ENCODE assay signal across 12 cellular contexts in the genomic region with DNA sequence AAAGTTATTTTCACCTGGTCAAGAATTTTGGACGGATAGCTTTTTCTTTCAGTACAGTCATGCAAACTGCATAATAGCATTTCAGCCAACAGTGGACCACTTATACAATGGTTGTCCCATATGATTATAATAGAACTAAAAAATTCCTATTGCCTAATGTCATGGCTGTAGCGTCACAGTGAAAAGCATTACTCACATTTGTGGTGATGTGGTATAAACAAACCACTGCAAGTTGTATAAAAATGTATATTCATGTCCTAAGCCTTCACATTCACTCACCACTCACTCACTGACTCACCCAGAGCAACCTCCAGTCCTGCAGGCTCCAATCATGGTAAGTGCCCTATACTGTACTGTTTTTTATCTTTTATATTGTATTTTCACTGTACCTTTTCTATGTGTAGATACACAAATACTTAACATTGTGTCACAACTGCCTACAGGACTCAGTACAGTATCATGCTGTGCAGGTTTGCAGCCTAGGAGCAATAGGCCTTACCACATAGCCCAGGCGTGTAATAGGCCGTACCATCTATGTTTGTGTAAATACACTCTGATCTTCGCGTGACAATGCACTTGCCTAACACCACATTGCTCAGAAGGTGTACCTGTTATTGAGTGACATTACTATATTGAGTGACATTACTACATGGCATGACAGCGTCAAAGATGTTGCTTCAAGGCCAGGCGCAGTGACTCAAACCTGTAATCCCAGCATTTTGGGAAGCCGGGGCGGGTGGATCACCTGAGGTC. TPM values are rescaled to one million over a fixed set of nuclear protein-coding genes. Genes with fewer than 3 reads are reported as not detected.
A peak's percentile ranks its signal among the peaks of the same experiment; 100 is the strongest.
DNase-seq lines count a peak whose midpoint lies in the region; ATAC-seq, FAIRE-seq and TF ChIP-seq lines count a peak whose summit lies in the region.
"Had no signal": no experiment of that assay in that cellular context is flagged by ENCODE, and none has a peak within 500 bp of the region (broad histone marks: within the 10 kb centered on the region; RNA-seq: fewer than 3 reads in every experiment).

No MANE protein-coding gene starts in this region.

- H3K4me1 ChIP-seq in keratinocyte (ENCODE audit: control insufficient read depth, extremely low read depth, insufficient read depth, low read length) = peaks cover 3% of the 10 kb centered on the region

- FAIRE-seq in keratinocyte (lab: Jason Lieb, UNC) = no peak

- H3K9me3 ChIP-seq in keratinocyte (ENCODE audit: control insufficient read depth, low read depth, low read length) = peaks cover 11% of the 10 kb centered on the region

- no peaks in the 10 kb centered on the region for H3K9me1 ChIP-seq in keratinocyte (ENCODE audit: control insufficient read depth, extremely low read depth, insufficient read depth, low read length)

- H2AFZ ChIP-seq in keratinocyte (ENCODE audit: control insufficient read depth, low read length) = no peak overlapping the region
- H2AFZ ChIP-seq: hepatocyte had no signal

- DNase-seq in BJ (ENCODE audit: low read depth) (peak; percentile 76), HK-2 (ENCODE audit: unreplicated experiment) (peak; percentile 30), amniotic epithelial cell (ENCODE audit: low read depth) (peak; percentile 97), keratinocyte (ENCODE audit: low read depth, low spot score) (peak; percentile 61), NCI-H187 (lab: John Stamatoyannopoulos, UW) (no peak), NCI-H2107 (lab: John Stamatoyannopoulos, UW) (no peak)
- DNase-seq: central memory CD4-positive, alpha-beta T cell; DMS79 treated with DMSO at 0.1 percent for 48 hours; H7 had no signal

- H3K36me3 ChIP-seq in BJ (ENCODE audit: control insufficient read depth, insufficient read depth, low read length) = no peaks in the 10 kb centered on the region
- H3K36me3 ChIP-seq in keratinocyte (ENCODE audit: control insufficient read depth in 2 of 2, extremely low read depth in 1 of 2, insufficient read depth in 2 of 2, low read length in 2 of 2) = no peaks in the 10 kb centered on the region

- H3K27ac ChIP-seq in keratinocyte (ENCODE audit: control insufficient read depth, insufficient read depth, low read length) = peak overlapping the region; percentile 22
- H3K27ac ChIP-seq: hepatocyte had no signal

- POLR2A ChIA-PET in BJ (lab: Charles Lee) = no interaction called here

- no peaks in the 10 kb centered on the region for H3K27me3 ChIP-seq in BJ (ENCODE audit: control insufficient read depth, insufficient read depth, low read length)
- no peaks in the 10 kb centered on the region for H3K27me3 ChIP-seq in keratinocyte (ENCODE audit: control insufficient read depth, extremely low read depth, insufficient read depth, low read length)
- H3K27me3 ChIP-seq: hepatocyte had no signal

- H3K9ac ChIP-seq in keratinocyte (ENCODE audit: control insufficient read depth, extremely low read depth, insufficient read depth, low read length) = no peak overlapping the region

- H3K4me3 ChIP-seq in BJ (ENCODE audit: low read depth, low read length) (no peak overlapping the region), keratinocyte (ENCODE audit: control insufficient read depth in 2 of 3, extremely low read depth in 1 of 3, insufficient read depth in 2 of 3, low read depth in 1 of 3, low read length in 3 of 3) (no peak overlapping the region)
- H3K4me3 ChIP-seq: hepatocyte had no signal

- no peak for ATAC-seq in HG03025 (IDR thresholded peaks at IDR 0.05; ENCODE audit: low FRiP score, unreplicated experiment)
- no peak for ATAC-seq in GM18511 (IDR thresholded peaks at IDR 0.05; ENCODE audit: unreplicated experiment)

- CTCF ChIA-PET in BJ (lab: Yijun Ruan, JAX) = no interaction called here

- dilution Hi-C loops in keratinocyte (cut with MboI; ENCODE audit: extremely low pct_ligation_motif_present, low sequenced_read_pairs) = no loop called here

- peaks cover 7% of the 10 kb centered on the region for H3K79me2 ChIP-seq in keratinocyte (ENCODE audit: control insufficient read depth, insufficient read depth, low read length)

- no peak overlapping the region for H3K4me2 ChIP-seq in keratinocyte (ENCODE audit: control insufficient read depth, extremely low read depth, insufficient read depth, low read depth, low read length)
- H3K4me2 ChIP-seq: hepatocyte had no signal

- H4K20me1 ChIP-seq in keratinocyte (ENCODE audit: control insufficient read depth, extremely low read depth, insufficient read depth, low read length) = no peaks in the 10 kb centered on the region

- TF ChIP-seq CTCF in BJ (IDR thresholded peaks at IDR 0.05; ENCODE audit: insufficient read depth, low read depth, low read length) = no peak
- TF ChIP-seq CTCF in keratinocyte (optimal IDR thresholded peaks at IDR 0.05 in 1 of 3, IDR thresholded peaks at IDR 0.05 in 1 of 3, conservative IDR thresholded peaks at IDR 0.05 in 1 of 3; ENCODE audit: extremely low read depth in 1 of 3, insufficient read depth in 2 of 3, low read length in 3 of 3) = no peak

RNA-seq across cellular contexts. Expression of a gene that starts 17.9 kb away (rescaled TPM):
- polyA plus RNA-seq in BJ (2011; rRNA removed) (20.2 and 25.0 TPM in 2 replicates), keratinocyte (8.3 to 16.3 TPM (median 11.2 TPM) in 3 replicates)
- 18.3 and 21.0 TPM in 2 replicates for polyA minus RNA-seq in BJ (2011; rRNA and poly(A)+ RNA removed)
- 12.1 TPM for polyA plus RNA-seq in keratinocyte (2011; ENCODE audit: low read depth)
- polyA plus RNA-seq in keratinocyte (2011; cell fraction: cytosol; rRNA removed) = 8.9 and 9.0 TPM in 2 replicates
- polyA plus RNA-seq in keratinocyte (2011; cell fraction: nucleus; rRNA removed) = 9.8 and 11.1 TPM in 2 replicates
- 20.1 and 30.1 TPM in 2 replicates for polyA plus RNA-seq in keratinocyte (2012; ENCODE audit: low replicate concordance)
- 7.4 to 20.7 TPM (median 10.8 TPM) in 3 replicates for polyA minus RNA-seq in keratinocyte
- polyA minus RNA-seq in keratinocyte (2011; cell fraction: cytosol; rRNA and poly(A)+ RNA removed) = 10.9 TPM
- polyA minus RNA-seq in keratinocyte (2011; cell fraction: nucleus; rRNA and poly(A)+ RNA removed) = 7.1 and 14.5 TPM in 2 replicates

RNA-seq across cellular contexts. Expression of a gene that starts 34.7 kb away (rescaled TPM):
- polyA plus RNA-seq in BJ (2011; rRNA removed) = 2.7 and 4.7 TPM in 2 replicates
- polyA minus RNA-seq in BJ (2011; rRNA and poly(A)+ RNA removed) = 2.7 and 3.0 TPM in 2 replicates
- polyA plus RNA-seq in keratinocyte = 3.3 to 12.5 TPM (median 9.0 TPM) in 3 replicates
- polyA plus RNA-seq in keratinocyte (2011; ENCODE audit: low read depth) = 0.39 TPM
- 3.8 and 5.5 TPM in 2 replicates for polyA plus RNA-seq in keratinocyte (2011; cell fraction: cytosol; rRNA removed)
- 4.2 and 5.5 TPM in 2 replicates for polyA plus RNA-seq in keratinocyte (2011; cell fraction: nucleus; rRNA removed)
- polyA plus RNA-seq in keratinocyte (2012; ENCODE audit: low replicate concordance) = 0.82 and 7.1 TPM in 2 replicates
- 2.8 to 11.8 TPM (median 2.8 TPM) in 3 replicates for polyA minus RNA-seq in keratinocyte
- 3.3 TPM for polyA minus RNA-seq in keratinocyte (2011; cell fraction: cytosol; rRNA and poly(A)+ RNA removed)
- 1.5 and 3.3 TPM in 2 replicates for polyA minus RNA-seq in keratinocyte (2011; cell fraction: nucleus; rRNA and poly(A)+ RNA removed)

Comparison
In these comparisons a context has a peak if more than half of its experiments do, and no peak if none do; other contexts are left out.
1. DNase-seq: peak in BJ (single experiment), HK-2 (single experiment), amniotic epithelial cell (single experiment) and keratinocyte (single experiment); none in NCI-H187 (0 of 2) and NCI-H2107 (single experiment).